In the genomic region with DNA sequence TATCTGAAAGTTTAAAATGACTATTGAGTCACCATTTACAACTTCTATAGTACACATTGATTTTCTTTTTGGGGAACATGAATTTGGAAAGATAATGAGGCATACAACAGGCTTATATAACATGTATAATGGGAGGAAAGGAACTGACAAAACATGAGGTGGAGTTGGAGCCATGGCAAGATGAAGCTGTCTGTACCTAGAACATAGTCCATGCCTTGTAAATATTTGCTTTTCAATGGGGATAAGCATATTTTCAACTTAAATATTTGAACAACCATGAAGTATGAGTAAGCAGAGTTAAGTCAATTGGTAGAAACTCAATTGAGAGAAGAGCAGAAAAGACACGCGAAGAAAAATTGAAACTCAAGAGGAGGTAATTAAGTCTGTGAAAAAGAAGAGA, we compare ENCODE assay signal across 37 cellular contexts. TPM values are rescaled to one million over a fixed set of nuclear protein-coding genes. Genes with fewer than 3 reads are reported as not detected.
"Had no signal": no experiment of that assay in that cellular context is flagged by ENCODE, and none has a peak within 500 bp of the region (broad histone marks: within the 10 kb centered on the region; RNA-seq: fewer than 3 reads in every experiment).

No MANE protein-coding gene starts in this region.

- H3K4me3 ChIP-seq: adrenal gland, body of pancreas, breast epithelium had no signal

- H3K27ac ChIP-seq: adrenal gland, body of pancreas, brain microvascular endothelial cell, breast epithelium, VCaP had no signal

- H3K36me3 Mint-ChIP-seq: activated CD4-positive, alpha-beta memory T cell treated with anti-CD3 and anti-CD28 coated beads for 36 hours; activated naive CD4-positive, alpha-beta T cell treated with anti-CD3 and anti-CD28 coated beads, Interleukin-2, amount 50 U/mL, for 72 hours; activated naive CD8-positive, alpha-beta T cell treated with anti-CD3 and anti-CD28 coated beads for 36 hours had no signal

- H3K36me3 ChIP-seq: adrenal gland, brain microvascular endothelial cell, breast epithelium had no signal

- H3K27ac Mint-ChIP-seq: activated B cell treated with CpG ODN at 0.5 μM for 24 hours; activated CD4-positive, alpha-beta memory T cell treated with anti-CD3 and anti-CD28 coated beads for 36 hours; activated CD4-positive, alpha-beta T cell treated with anti-CD3 and anti-CD28 coated beads, Interleukin-2, amount 10 ng/mL, durations not matched to agents 24 days and 14 days; activated CD8-positive, alpha-beta T cell treated with anti-CD3 and anti-CD28 coated beads for 36 hours; activated naive CD4-positive, alpha-beta T cell treated with anti-CD3 and anti-CD28 coated beads for 36 hours; activated naive CD4-positive, alpha-beta T cell treated with anti-CD3 and anti-CD28 coated beads, Interleukin-2, amount 50 U/mL, for 72 hours; activated naive CD8-positive, alpha-beta T cell treated with anti-CD3 and anti-CD28 coated beads for 36 hours; activated T-cell treated with anti-CD3 and anti-CD28 coated beads, Interleukin-2, amount 50 U/mL, for 72 hours; activated T-helper 1 cell treated with anti-CD3 and anti-CD28 coated beads, Interleukin-12 subunit alpha, Interleukin-12 subunit beta, Interleukin-2, Interleukin-4 antibody, amounts not matched to agents 30 ng/mL and 10 ng/mL and 1 ng/mL, durations not matched to agents 14 hours and 24 hours and 36 hours; activated T-helper 17 cell treated with anti-CD3 and anti-CD28 coated beads, Interleukin-2, amount 50 U/mL, for 72 hours; T-helper 1 cell treated with Interleukin-12 subunit alpha and Interleukin-12 subunit beta and Interleukin-4 antibody, amounts not matched to agents 30 μg/mL and 1 μg/mL, for 36 hours; T-helper 2 cell treated with Interferon-gamma antibody and Interleukin-4, amounts not matched to agents 5 μg/mL and 100 μg/mL, for 36 hours had no signal

- FAIRE-seq: astrocyte, TTC549 had no signal

- H3K27me3 Mint-ChIP-seq: activated B cell treated with CpG ODN at 0.5 μM for 24 hours; activated CD4-positive, alpha-beta memory T cell treated with anti-CD3 and anti-CD28 coated beads for 36 hours; activated CD4-positive, alpha-beta T cell treated with anti-CD3 and anti-CD28 coated beads, Interleukin-2, amount 10 ng/mL, durations not matched to agents 24 days and 14 days; activated CD8-positive, alpha-beta T cell treated with anti-CD3 and anti-CD28 coated beads for 36 hours; activated naive CD8-positive, alpha-beta T cell treated with anti-CD3 and anti-CD28 coated beads for 36 hours; activated T-helper 17 cell treated with anti-CD3 and anti-CD28 coated beads, Interleukin-2, amount 50 U/mL, for 72 hours had no signal

- H3K27me3 ChIP-seq: adrenal gland, body of pancreas, brain microvascular endothelial cell, breast epithelium had no signal

- DNase-seq: activated B cell treated with CpG ODN at 0.5 μM for 24 hours; activated CD4-positive, alpha-beta memory T cell treated with anti-CD3 and anti-CD28 coated beads for 36 hours; activated CD4-positive, alpha-beta T cell treated with anti-CD3 and anti-CD28 coated beads for 4 hours; activated CD4-positive, alpha-beta T cell treated with anti-CD3 and anti-CD28 coated beads, Interleukin-2, amount 10 ng/mL, durations not matched to agents 24 days and 14 days; activated CD4-positive, alpha-beta T cell treated with anti-CD3 and anti-CD28 coated beads, Interleukin-2, amount 50 U/mL, for 1 hour; activated CD4-positive, alpha-beta T cell treated with anti-CD3 and anti-CD28 coated beads, Interleukin-2, amount 50 U/mL, for 4 hours; activated CD4-positive, CD25-positive, alpha-beta regulatory T cell treated with anti-CD3 and anti-CD28 coated beads, Interleukin-2, amount 50 U/mL, for 72 hours; activated CD8-positive, alpha-beta memory T cell treated with anti-CD3 and anti-CD28 coated beads, Interleukin-2, amount 50 U/mL, for 4 hours; activated CD8-positive, alpha-beta T cell treated with anti-CD3 and anti-CD28 coated beads for 36 hours; activated effector memory CD4-positive, alpha-beta T cell treated with anti-CD3 and anti-CD28 coated beads, Interleukin-2, amount 50 U/mL, for 16 hours; activated gamma-delta T cell treated with Interleukin-2 at 50 U/mL for 16 hours; activated naive CD4-positive, alpha-beta T cell; activated naive CD4-positive, alpha-beta T cell treated with anti-CD3 and anti-CD28 coated beads for 36 hours; activated naive CD4-positive, alpha-beta T cell treated with anti-CD3 and anti-CD28 coated beads, Interleukin-2, amount 50 U/mL, for 16 hours; activated naive CD8-positive, alpha-beta T cell treated with anti-CD3 and anti-CD28 coated beads for 36 hours; activated T-cell treated with anti-CD3 and anti-CD28 coated beads for 4 hours; activated T-cell treated with anti-CD3 and anti-CD28 coated beads, Interleukin-2, amount 50 U/mL, for 1 hour; activated T-cell treated with anti-CD3 and anti-CD28 coated beads, Interleukin-2, amount 50 U/mL, for 4 hours; activated T-cell treated with anti-CD3 and anti-CD28 coated beads, Interleukin-2, amount 50 U/mL, for 72 hours; adrenal gland; amniotic stem cell; aorta; body of pancreas; brain microvascular endothelial cell; central memory CD4-positive, alpha-beta T cell; T-helper 2 cell; T-helper 9 cell had no signal

- H3K4me3 Mint-ChIP-seq: activated B cell treated with CpG ODN at 0.5 μM for 24 hours; activated CD4-positive, alpha-beta memory T cell treated with anti-CD3 and anti-CD28 coated beads for 36 hours; activated CD4-positive, alpha-beta T cell treated with anti-CD3 and anti-CD28 coated beads, Interleukin-2, amount 10 ng/mL, durations not matched to agents 24 days and 14 days; activated CD8-positive, alpha-beta T cell treated with anti-CD3 and anti-CD28 coated beads for 36 hours; activated naive CD4-positive, alpha-beta T cell treated with anti-CD3 and anti-CD28 coated beads for 36 hours; activated naive CD8-positive, alpha-beta T cell treated with anti-CD3 and anti-CD28 coated beads for 36 hours; activated T-cell treated with anti-CD3 and anti-CD28 coated beads, Interleukin-2, amount 50 U/mL, for 4 hours; activated T-cell treated with anti-CD3 and anti-CD28 coated beads, Interleukin-2, amount 50 U/mL, for 72 hours; activated T-helper 1 cell treated with anti-CD3 and anti-CD28 coated beads, Interleukin-12 subunit alpha, Interleukin-12 subunit beta, Interleukin-2, Interleukin-4 antibody, amounts not matched to agents 30 ng/mL and 10 ng/mL and 1 ng/mL, durations not matched to agents 14 hours and 24 hours and 36 hours; activated T-helper 17 cell treated with anti-CD3 and anti-CD28 coated beads, Interleukin-2, amount 50 U/mL, for 72 hours; T-helper 1 cell treated with Interleukin-12 subunit alpha and Interleukin-12 subunit beta and Interleukin-4 antibody, amounts not matched to agents 30 μg/mL and 1 μg/mL, for 36 hours; T-helper 2 cell treated with Interferon-gamma antibody and Interleukin-4, amounts not matched to agents 5 μg/mL and 100 μg/mL, for 36 hours had no signal

- H3K4me1 Mint-ChIP-seq: activated B cell treated with CpG ODN at 0.5 μM for 24 hours; activated CD4-positive, alpha-beta T cell treated with anti-CD3 and anti-CD28 coated beads, Interleukin-2, amount 10 ng/mL, durations not matched to agents 24 days and 14 days; activated naive CD8-positive, alpha-beta T cell treated with anti-CD3 and anti-CD28 coated beads for 36 hours; activated T-helper 17 cell treated with anti-CD3 and anti-CD28 coated beads, Interleukin-2, amount 50 U/mL, for 72 hours had no signal

- ATAC-seq: activated CD8-positive, alpha-beta T cell treated with anti-CD3 and anti-CD28 coated beads for 36 hours; activated naive CD4-positive, alpha-beta T cell treated with anti-CD3 and anti-CD28 coated beads, Interleukin-2, amount 50 U/mL, for 72 hours; activated T-cell treated with anti-CD3 and anti-CD28 coated beads, Interleukin-2, amount 50 U/mL, for 4 hours; activated T-cell treated with anti-CD3 and anti-CD28 coated beads, Interleukin-2, amount 50 U/mL, for 72 hours; activated T-helper 17 cell treated with anti-CD3 and anti-CD28 coated beads, Interleukin-2, amount 50 U/mL, for 72 hours; body of pancreas had no signal

- H3K4me1 ChIP-seq: adrenal gland, body of pancreas, breast epithelium had no signal

- H3K9me3 ChIP-seq: adrenal gland, body of pancreas had no signal

- H3K9me3 Mint-ChIP-seq: activated B cell treated with CpG ODN at 0.5 μM for 24 hours; activated CD4-positive, alpha-beta T cell treated with anti-CD3 and anti-CD28 coated beads, Interleukin-2, amount 10 ng/mL, durations not matched to agents 24 days and 14 days had no signal

RNA-seq across cellular contexts. Expression of gene GALNT13, which starts 37.1 kb away (rescaled TPM):
- total RNA-seq: activated B cell treated with CpG ODN at 0.5 μM for 24 hours; activated CD4-positive, alpha-beta memory T cell treated with anti-CD3 and anti-CD28 coated beads for 36 hours; activated CD4-positive, alpha-beta T cell treated with anti-CD3 and anti-CD28 coated beads, Interleukin-2, amount 10 ng/mL, durations not matched to agents 24 days and 14 days; activated CD8-positive, alpha-beta memory T cell treated with anti-CD3 and anti-CD28 coated beads for 36 hours; activated naive CD4-positive, alpha-beta T cell treated with anti-CD3 and anti-CD28 coated beads for 36 hours; activated T-cell treated with anti-CD3 and anti-CD28 coated beads, Interleukin-2, amount 50 U/mL, for 4 hours; activated T-cell treated with anti-CD3 and anti-CD28 coated beads, Interleukin-2, amount 50 U/mL, for 72 hours; activated T-helper 1 cell treated with anti-CD3 and anti-CD28 coated beads, Interleukin-12 subunit alpha, Interleukin-12 subunit beta, Interleukin-2, Interleukin-4 antibody, amounts not matched to agents 30 ng/mL and 10 ng/mL and 1 ng/mL, durations not matched to agents 14 hours and 24 hours and 36 hours; activated T-helper 17 cell treated with anti-CD3 and anti-CD28 coated beads, Interleukin-2, amount 50 U/mL, for 72 hours had no signal
